In genomic region chr3:38247366-38248035, GRCh38 we compare ENCODE assay signal across 9 cellular contexts. TPM values are rescaled to one million over a fixed set of nuclear protein-coding genes. Genes with fewer than 3 reads are reported as not detected.
A peak's percentile ranks its signal among the peaks of the same experiment; 100 is the strongest.
DNase-seq lines count a peak whose midpoint lies in the region; ATAC-seq, FAIRE-seq and TF ChIP-seq lines count a peak whose summit lies in the region.
"Had no signal": no experiment of that assay in that cellular context is flagged by ENCODE, and none has a peak within 500 bp of the region (broad histone marks: within the 10 kb centered on the region; RNA-seq: fewer than 3 reads in every experiment).

No MANE protein-coding gene starts in this region.

- intact Hi-C loops in lower lobe of right lung (cut with DNase I): no loop called here

- ATAC-seq in lower lobe of right lung: peak; percentile 51 to 77
- no peak for ATAC-seq in HG02970 (IDR thresholded peaks at IDR 0.05; ENCODE audit: low FRiP score, unreplicated experiment)

- DNase-seq in Ammon's horn (ENCODE audit: low spot score) (peak; percentile 13), LoVo (ENCODE audit: low spot score) (peak; percentile 43), cerebellar nuclear complex (lab: John Stamatoyannopoulos, UW) (peak; percentile 56 to 68), lower lobe of right lung (no peak), D721Med (ENCODE audit: insufficient read length, low spot score) (no peak), NCI-H526 (lab: John Stamatoyannopoulos, UW) (no peak), GM19240 (ENCODE audit: insufficient read length, low spot score) (no peak)
- DNase-seq: upper lobe of left lung had no signal

- H3K4me1 ChIP-seq in lower lobe of right lung: no peaks in the 10 kb centered on the region
- H3K4me1 ChIP-seq: upper lobe of left lung had no signal

- H3K4me3 ChIP-seq in lower lobe of right lung: no peak overlapping the region
- H3K4me3 ChIP-seq: upper lobe of left lung had no signal

- no peak for FAIRE-seq in D721Med (lab: Jason Lieb, UNC)

- H3K27ac ChIP-seq in lower lobe of right lung: no peak overlapping the region
- H3K27ac ChIP-seq: upper lobe of left lung had no signal

- H3K27me3 ChIP-seq in lower lobe of right lung (ENCODE audit: low read depth): no peaks in the 10 kb centered on the region
- H3K27me3 ChIP-seq: upper lobe of left lung had no signal

- TF ChIP-seq CTCF in lower lobe of right lung (IDR thresholded peaks at IDR 0.05): no peak
- TF ChIP-seq CTCF in D721Med (IDR thresholded peaks at IDR 0.05; ENCODE audit: insufficient read depth, missing control alignments): no peak

- no peaks in the 10 kb centered on the region for H3K9me3 ChIP-seq in lower lobe of right lung
- H3K9me3 ChIP-seq: upper lobe of left lung had no signal

- peaks cover 71% of the 10 kb centered on the region for H3K36me3 ChIP-seq in lower lobe of right lung

RNA-seq across cellular contexts. Expression of gene SLC22A13, which starts 18.1 kb away (rescaled TPM):
- total RNA-seq in lower lobe of right lung: 0.32 TPM

RNA-seq across cellular contexts. Expression of gene SLC22A14, which starts 34.6 kb away (rescaled TPM):
- not detected for total RNA-seq in lower lobe of right lung

Comparison
In these comparisons a context has a peak if more than half of its experiments do, and no peak if none do; other contexts are left out.
1. DNase-seq: peak in Ammon's horn (single experiment), LoVo (single experiment) and cerebellar nuclear complex (2 of 2); none in lower lobe of right lung (single experiment), D721Med (single experiment), NCI-H526 (0 of 2) and GM19240 (single experiment).